Comparison of ENCODE assay signal across 19 cellular contexts in genomic region chr7:991017-991728, GRCh38. TPM values are rescaled to one million over a fixed set of nuclear protein-coding genes. Genes with fewer than 3 reads are reported as not detected.
A peak's percentile ranks its signal among the peaks of the same experiment; 100 is the strongest.
DNase-seq lines count a peak whose midpoint lies in the region; ATAC-seq, FAIRE-seq and TF ChIP-seq lines count a peak whose summit lies in the region.
"Had no signal": no experiment of that assay in that cellular context is flagged by ENCODE, and none has a peak within 500 bp of the region (broad histone marks: within the 10 kb centered on the region; RNA-seq: fewer than 3 reads in every experiment).

No MANE protein-coding gene starts in this region.

- no TSS peak for BruUV-seq in Calu3 (replicated peaks; lab: Mats Ljungman, UMichigan)

- H3K27ac Mint-ChIP-seq in Calu3 (ENCODE audit: unreplicated experiment) (peak overlapping the region; percentile 57), astrocyte (ENCODE audit: unreplicated experiment) (peak overlapping the region; percentile 12)
- H3K27ac Mint-ChIP-seq: CD4-positive, alpha-beta memory T cell had no signal

- TF ChIP-seq CTCF in Calu3 (IDR thresholded peaks at IDR 0.05; ENCODE audit: unreplicated experiment) (no peak), astrocyte (IDR thresholded peaks at IDR 0.05; ENCODE audit: insufficient read depth, low read depth, low read length) (no peak)

- H4K20me1 ChIP-seq in BLaER1 (no peaks in the 10 kb centered on the region), astrocyte (ENCODE audit: insufficient read depth, low read length) (peaks cover 4% of the 10 kb centered on the region)

- CTCF ChIA-PET in Calu3 (lab: Charles Lee) = no interaction called here

- H3K27me3 Mint-ChIP-seq in Calu3 (ENCODE audit: unreplicated experiment) (no peaks in the 10 kb centered on the region), astrocyte (ENCODE audit: low read depth, unreplicated experiment) (no peaks in the 10 kb centered on the region)
- H3K27me3 Mint-ChIP-seq: CD4-positive, alpha-beta memory T cell had no signal

- H3K4me3 ChIP-seq in BLaER1 = no peak overlapping the region
- no peak overlapping the region for H3K4me3 ChIP-seq in astrocyte (ENCODE audit: insufficient read depth, low read depth, low read length)
- H3K4me3 ChIP-seq: HAP-1 had no signal

- peaks cover 25% of the 10 kb centered on the region for H3K4me1 Mint-ChIP-seq in Calu3 (ENCODE audit: low read depth, unreplicated experiment)
- H3K4me1 Mint-ChIP-seq in astrocyte (ENCODE audit: low read depth, unreplicated experiment) = peaks cover 2% of the 10 kb centered on the region

- H3K9ac ChIP-seq in BLaER1 (peak overlapping the region; percentile 56; the same call in 1 of the 2 replicates), astrocyte (ENCODE audit: low read length) (no peak overlapping the region)

- no peaks in the 10 kb centered on the region for H3K9me3 Mint-ChIP-seq in Calu3 (ENCODE audit: low read depth, unreplicated experiment)
- no peaks in the 10 kb centered on the region for H3K9me3 Mint-ChIP-seq in astrocyte (ENCODE audit: unreplicated experiment)

- peaks cover 43% of the 10 kb centered on the region for H3K36me3 Mint-ChIP-seq in Calu3 (ENCODE audit: insufficient read depth, unreplicated experiment)
- no peaks in the 10 kb centered on the region for H3K36me3 Mint-ChIP-seq in astrocyte (ENCODE audit: low read depth, unreplicated experiment)
- H3K36me3 Mint-ChIP-seq: CD4-positive, alpha-beta memory T cell had no signal

- peaks cover 95% of the 10 kb centered on the region for H3K4me1 ChIP-seq in BLaER1
- peaks cover 6% of the 10 kb centered on the region for H3K4me1 ChIP-seq in astrocyte (ENCODE audit: insufficient read depth, low read length)

- H3K27me3 ChIP-seq in BLaER1 (peaks cover 21% of the 10 kb centered on the region; the same call in 1 of the 2 replicates), astrocyte (ENCODE audit: insufficient read depth, low read length) (no peaks in the 10 kb centered on the region)

- no peak for FAIRE-seq in astrocyte (lab: Jason Lieb, UNC)
- peak; percentile 42 for FAIRE-seq in urothelium cell line (lab: Jason Lieb, UNC)
- FAIRE-seq: GM12892, H1 had no signal

- DNase-seq in Calu3 (no peak), astrocyte (ENCODE audit: low read depth) (no peak), urothelium cell line (ENCODE audit: low spot score) (no peak), DMS53 (lab: John Stamatoyannopoulos, UW) (no peak)
- DNase-seq: 8988T; CD4-positive, alpha-beta memory T cell; DMS 273 treated with DMSO at 0.1 percent for 48 hours; DMS79; GDM1; KG1 had no signal

- no peaks in the 10 kb centered on the region for H3K9me3 ChIP-seq in BLaER1
- no peaks in the 10 kb centered on the region for H3K9me3 ChIP-seq in astrocyte (ENCODE audit: insufficient read depth, low read depth, low read length)
- H3K9me3 ChIP-seq: HAP-1 had no signal

- intact Hi-C loops in Calu3 (cut with micrococcal nuclease; ENCODE audit: unreplicated experiment) = no loop called here

- ATAC-seq in GM18520 (IDR thresholded peaks at IDR 0.05; ENCODE audit: unreplicated experiment) (no peak), GM19397 (IDR thresholded peaks at IDR 0.05; ENCODE audit: unreplicated experiment) (no peak)

- no peaks in the 10 kb centered on the region for H3K79me2 ChIP-seq in astrocyte (ENCODE audit: insufficient read depth, low read length)

- H3K4me3 Mint-ChIP-seq in Calu3 (ENCODE audit: low read depth, unreplicated experiment) (no peak overlapping the region), astrocyte (ENCODE audit: unreplicated experiment) (no peak overlapping the region)
- H3K4me3 Mint-ChIP-seq: CD4-positive, alpha-beta memory T cell had no signal

- H3K36me3 ChIP-seq in BLaER1 (no peaks in the 10 kb centered on the region), astrocyte (ENCODE audit: insufficient read depth, low read length) (no peaks in the 10 kb centered on the region)
- H3K36me3 ChIP-seq: HAP-1 had no signal

- H3K4me2 ChIP-seq in BLaER1 (peak overlapping the region; percentile 95), astrocyte (ENCODE audit: low read length) (no peak overlapping the region)

- H2AFZ ChIP-seq in astrocyte (ENCODE audit: low read depth, low read length) = no peak overlapping the region

- H3K27ac ChIP-seq in BLaER1 = peak overlapping the region; percentile 80
- no peak overlapping the region for H3K27ac ChIP-seq in astrocyte (ENCODE audit: low read depth, low read length)
- H3K27ac ChIP-seq: C4-2B had no signal

RNA-seq across cellular contexts. Expression of gene CYP2W1, which starts 8.2 kb away (rescaled TPM):
- total RNA-seq in Calu3 (2022) = 0.71 and 1.3 TPM in 2 replicates
- total RNA-seq in astrocyte = not detected in 2 replicates
- total RNA-seq: A673; CD4-positive, alpha-beta memory T cell; Daoy; H1 had no signal

RNA-seq across cellular contexts. Expression of gene COX19, which starts 15.8 kb away (rescaled TPM):
- total RNA-seq in Calu3 (2022) (37.4 and 39.1 TPM in 2 replicates), astrocyte (13.4 and 13.8 TPM in 2 replicates)

RNA-seq across cellular contexts. Expression of gene ADAP1, which starts 36.7 kb away (rescaled TPM):
- 173 and 220 TPM in 2 replicates for total RNA-seq in Calu3 (2022)
- total RNA-seq in astrocyte = 4.7 and 4.8 TPM in 2 replicates

RNA-seq across cellular contexts. Expression of gene GPR146, which starts 53.2 kb away (rescaled TPM):
- total RNA-seq in Calu3 (2022) = 0.66 and 1.8 TPM in 2 replicates
- total RNA-seq in astrocyte = 1.7 and 3.4 TPM in 2 replicates

Comparison
In these comparisons a context has a peak if more than half of its experiments do, and no peak if none do; other contexts are left out.
1. RNA of gene ADAP1, which starts 36.7 kb away (total RNA-seq): 173 to 220 TPM in Calu3; 4.7 to 4.8 TPM in astrocyte; every median in the first group is over 10 times any median in the second.